21 cellular contexts compared by ENCODE assay signal in the genomic region with DNA sequence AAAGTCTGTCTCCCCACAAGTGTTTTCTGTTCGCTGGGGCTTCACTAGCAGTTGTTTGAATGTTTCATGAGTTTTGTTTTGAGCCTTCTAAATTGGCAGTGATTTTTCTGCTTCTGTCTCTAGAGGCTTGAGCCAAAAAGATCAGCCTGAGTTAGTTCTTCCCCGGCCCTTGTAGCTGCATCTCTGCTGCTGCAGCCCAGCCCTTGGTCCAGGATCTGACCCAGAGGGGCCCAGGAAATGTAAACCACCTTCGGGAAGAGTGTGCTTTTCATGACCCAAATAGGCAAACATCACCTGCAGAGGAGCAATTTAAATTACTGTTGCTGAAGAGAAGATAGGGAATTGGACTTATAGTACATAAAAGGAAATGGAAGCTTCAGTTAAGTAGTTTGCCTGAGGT.
DNase-seq lines count a peak whose midpoint lies in the region; ATAC-seq and TF ChIP-seq lines count a peak whose summit lies in the region.
"Had no signal": no experiment of that assay in that cellular context is flagged by ENCODE, and none has a peak within 500 bp of the region (broad histone marks: within the 10 kb centered on the region; RNA-seq: fewer than 3 reads in every experiment).

No MANE protein-coding gene starts in this region.

- no peaks in the 10 kb centered on the region for H3F3A ChIP-seq in neural progenitor cell (ENCODE audit: low read depth)

- H3K36me3 ChIP-seq in neural progenitor cell = no peaks in the 10 kb centered on the region
- H3K36me3 ChIP-seq: BE2C; BLaER1 treated with 17β-estradiol and CSF1 and Interleukin-3, amounts not matched to agents 10 nM and 100 nM; HAP-1 had no signal

- H2AFZ ChIP-seq in neural progenitor cell (replicated peaks) = peak overlapping the region; percentile 5

- H3K27ac ChIP-seq in neural progenitor cell = no peak overlapping the region
- H3K27ac ChIP-seq: A549; BLaER1 treated with 17β-estradiol and CSF1 and Interleukin-3, amounts not matched to agents 10 nM and 100 nM had no signal

- no peaks in the 10 kb centered on the region for H3K36me3 Mint-ChIP-seq in activated T-helper 17 cell treated with anti-CD3 and anti-CD28 coated beads, Interleukin-2, amount 50 U/mL, for 72 hours (ENCODE audit: low read depth)
- no peaks in the 10 kb centered on the region for H3K36me3 Mint-ChIP-seq in neural progenitor cell
- no peaks in the 10 kb centered on the region for H3K36me3 Mint-ChIP-seq in mesothelial cell of epicardium
- H3K36me3 Mint-ChIP-seq: CD14-positive monocyte; CD8-positive, alpha-beta memory T cell had no signal

- DNase-seq in G401 (ENCODE audit: low spot score) (peak; percentile 5), neural progenitor cell (ENCODE audit: low spot score) (no peak), mesothelial cell of epicardium (ENCODE audit: low spot score in 2 of 2, unreplicated experiment in 2 of 2) (no peak)
- no peak for DNase-seq in activated T-cell treated with anti-CD3 and anti-CD28 coated beads, Interleukin-2, amount 50 U/mL, for 1 hour
- DNase-seq: 8988T; ACHN; AML-193; BE2C; CD4-positive, alpha-beta T cell; CD8-positive, alpha-beta memory T cell; DMS 273 treated with DMSO at 0.1 percent for 48 hours; DMS79; EL; GOT3; HFFc6 had no signal

- TF ChIP-seq CTCF in neural progenitor cell (IDR thresholded peaks at IDR 0.05) = no peak
- no peak for TF ChIP-seq CTCF in mesothelial cell of epicardium (IDR thresholded peaks at IDR 0.05; ENCODE audit: unreplicated experiment)

- peaks cover 3% of the 10 kb centered on the region for H3K27me3 Mint-ChIP-seq in activated T-helper 17 cell treated with anti-CD3 and anti-CD28 coated beads, Interleukin-2, amount 50 U/mL, for 72 hours
- H3K27me3 Mint-ChIP-seq in neural progenitor cell (ENCODE audit: insufficient read depth, low read depth) (peaks cover 2% of the 10 kb centered on the region), mesothelial cell of epicardium (ENCODE audit: low read depth) (peaks cover 1% of the 10 kb centered on the region)
- H3K27me3 Mint-ChIP-seq: CD4-positive, alpha-beta T cell had no signal

- no peak overlapping the region for H3K4me3 ChIP-seq in neural progenitor cell
- H3K4me3 ChIP-seq: A549; BLaER1 treated with 17β-estradiol and CSF1 and Interleukin-3, amounts not matched to agents 10 nM and 100 nM; HAP-1 had no signal

- no peaks in the 10 kb centered on the region for H3K9me3 ChIP-seq in neural progenitor cell (ENCODE audit: low read depth)
- H3K9me3 ChIP-seq: A549; BE2C; BLaER1 treated with 17β-estradiol and CSF1 and Interleukin-3, amounts not matched to agents 10 nM and 100 nM; HAP-1 had no signal

- no peak overlapping the region for H3K4me3 Mint-ChIP-seq in activated T-helper 17 cell treated with anti-CD3 and anti-CD28 coated beads, Interleukin-2, amount 50 U/mL, for 72 hours
- H3K4me3 Mint-ChIP-seq in neural progenitor cell (no peak overlapping the region), mesothelial cell of epicardium (no peak overlapping the region)
- H3K4me3 Mint-ChIP-seq: CD14-positive monocyte; CD4-positive, alpha-beta T cell; CD8-positive, alpha-beta memory T cell; HFFc6 had no signal

- H3K79me2 ChIP-seq in neural progenitor cell (ENCODE audit: low read depth) = no peaks in the 10 kb centered on the region

- no peaks in the 10 kb centered on the region for H3K4me1 Mint-ChIP-seq in activated T-helper 17 cell treated with anti-CD3 and anti-CD28 coated beads, Interleukin-2, amount 50 U/mL, for 72 hours
- H3K4me1 Mint-ChIP-seq in neural progenitor cell = peaks cover 11% of the 10 kb centered on the region
- H3K4me1 Mint-ChIP-seq in mesothelial cell of epicardium = no peaks in the 10 kb centered on the region
- H3K4me1 Mint-ChIP-seq: CD8-positive, alpha-beta memory T cell had no signal

- no peaks in the 10 kb centered on the region for H3K27me3 ChIP-seq in neural progenitor cell
- H3K27me3 ChIP-seq: BE2C; BLaER1 treated with 17β-estradiol and CSF1 and Interleukin-3, amounts not matched to agents 10 nM and 100 nM had no signal

- peaks cover 7% of the 10 kb centered on the region for H3K4me1 ChIP-seq in neural progenitor cell
- H3K4me1 ChIP-seq: A549; BE2C; BLaER1 treated with 17β-estradiol and CSF1 and Interleukin-3, amounts not matched to agents 10 nM and 100 nM; HAP-1 had no signal

- H4K20me1 ChIP-seq in neural progenitor cell (ENCODE audit: low read depth) = no peaks in the 10 kb centered on the region
- H4K20me1 ChIP-seq: BLaER1 treated with 17β-estradiol and CSF1 and Interleukin-3, amounts not matched to agents 10 nM and 100 nM had no signal

- H3K27ac Mint-ChIP-seq in activated T-helper 17 cell treated with anti-CD3 and anti-CD28 coated beads, Interleukin-2, amount 50 U/mL, for 72 hours = peak overlapping the region; percentile 15
- H3K27ac Mint-ChIP-seq in neural progenitor cell = no peak overlapping the region
- no peak overlapping the region for H3K27ac Mint-ChIP-seq in mesothelial cell of epicardium
- H3K27ac Mint-ChIP-seq: CD14-positive monocyte; CD4-positive, alpha-beta T cell; HFFc6 had no signal

- no peak for ATAC-seq in activated T-helper 17 cell treated with anti-CD3 and anti-CD28 coated beads, Interleukin-2, amount 50 U/mL, for 72 hours (replicated peaks)
- ATAC-seq in HG03045 (IDR thresholded peaks at IDR 0.05; ENCODE audit: unreplicated experiment) = no peak
- ATAC-seq: A549 had no signal

- in situ Hi-C loops in G401 (cut with HindIII; ENCODE audit: low sequenced_read_pairs) = no loop called here

- H3K4me2 ChIP-seq in neural progenitor cell = no peak overlapping the region
- H3K4me2 ChIP-seq: A549; BLaER1 treated with 17β-estradiol and CSF1 and Interleukin-3, amounts not matched to agents 10 nM and 100 nM had no signal

- H3K9me3 Mint-ChIP-seq in activated T-helper 17 cell treated with anti-CD3 and anti-CD28 coated beads, Interleukin-2, amount 50 U/mL, for 72 hours = no peaks in the 10 kb centered on the region
- H3K9me3 Mint-ChIP-seq in neural progenitor cell = no peaks in the 10 kb centered on the region
- H3K9me3 Mint-ChIP-seq in mesothelial cell of epicardium = no peaks in the 10 kb centered on the region
- H3K9me3 Mint-ChIP-seq: CD4-positive, alpha-beta T cell; CD8-positive, alpha-beta memory T cell; HFFc6 had no signal

- H3K9ac ChIP-seq in neural progenitor cell = no peak overlapping the region
- H3K9ac ChIP-seq: BLaER1 treated with 17β-estradiol and CSF1 and Interleukin-3, amounts not matched to agents 10 nM and 100 nM had no signal
